21 cellular contexts compared by ENCODE assay signal in the genomic region with DNA sequence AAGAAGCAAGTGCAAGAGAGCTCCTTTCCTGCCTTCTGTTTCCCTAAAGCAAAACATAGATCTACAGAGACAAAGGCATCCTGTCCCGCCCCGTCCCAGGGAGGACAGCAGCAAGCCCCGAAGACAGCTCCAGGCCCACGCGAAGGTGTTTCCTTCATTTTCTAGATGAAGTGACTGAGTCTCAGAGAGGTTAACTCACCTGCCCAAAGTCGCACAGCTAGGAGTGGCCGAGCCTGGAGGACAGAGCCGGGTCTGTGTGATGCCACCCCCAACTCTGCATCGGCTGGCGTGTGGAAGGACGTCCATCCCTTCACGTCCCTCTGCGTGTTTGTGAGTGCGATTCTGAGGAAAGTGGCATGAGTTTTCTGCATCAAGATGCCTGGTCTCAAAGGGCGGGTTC.
DNase-seq lines count a peak whose midpoint lies in the region; ATAC-seq and TF ChIP-seq lines count a peak whose summit lies in the region.
"Had no signal": no experiment of that assay in that cellular context is flagged by ENCODE, and none has a peak within 500 bp of the region (broad histone marks: within the 10 kb centered on the region; RNA-seq: fewer than 3 reads in every experiment).

No MANE protein-coding gene starts in this region.

- H3K27ac ChIP-seq in left lung (no peak overlapping the region), lower lobe of right lung (no peak overlapping the region)
- H3K27ac ChIP-seq: HL-60, parathyroid adenoma, SJSA1 had no signal

- no peaks in the 10 kb centered on the region for H3K36me3 ChIP-seq in left lung
- peaks cover 5% of the 10 kb centered on the region for H3K36me3 ChIP-seq in lower lobe of right lung

- peaks cover 5% of the 10 kb centered on the region for H3K9me3 Mint-ChIP-seq in activated CD4-positive, alpha-beta T cell treated with anti-CD3 and anti-CD28 coated beads, Interleukin-2, amount 10 ng/mL, durations not matched to agents 24 days and 14 days

- no peak overlapping the region for H3K4me3 Mint-ChIP-seq in activated CD4-positive, alpha-beta T cell treated with anti-CD3 and anti-CD28 coated beads, Interleukin-2, amount 10 ng/mL, durations not matched to agents 24 days and 14 days
- H3K4me3 Mint-ChIP-seq: CD8-positive, alpha-beta memory T cell; nephron; type B pancreatic cell had no signal

- ATAC-seq in left lung (no peak), lower lobe of right lung (no peak), HG03571 (IDR thresholded peaks at IDR 0.05; ENCODE audit: unreplicated experiment) (no peak)
- ATAC-seq: left cardiac atrium, right cardiac atrium had no signal

- in situ Hi-C loops in ACHN (cut with HindIII; ENCODE audit: low pct_ligation_motif_present, low pct_unique_long_range_greater_than_20kb, low sequenced_read_pairs) = no loop called here

- intact Hi-C loops in activated CD4-positive, alpha-beta T cell treated with anti-CD3 and anti-CD28 coated beads, Interleukin-2, amount 10 ng/mL, durations not matched to agents 24 days and 14 days (cut with micrococcal nuclease) = no loop called here
- intact Hi-C loops in left lung (cut with DNase I) (no loop called here), lower lobe of right lung (cut with DNase I) (no loop called here)

- H3K27me3 Mint-ChIP-seq in activated CD4-positive, alpha-beta T cell treated with anti-CD3 and anti-CD28 coated beads, Interleukin-2, amount 10 ng/mL, durations not matched to agents 24 days and 14 days = no peaks in the 10 kb centered on the region
- H3K27me3 Mint-ChIP-seq: CD8-positive, alpha-beta memory T cell; type B pancreatic cell had no signal

- no peak for DNase-seq in activated CD4-positive, alpha-beta T cell treated with anti-CD3 and anti-CD28 coated beads, Interleukin-2, amount 10 ng/mL, durations not matched to agents 24 days and 14 days
- no peak for DNase-seq in activated CD4-positive, alpha-beta T cell treated with anti-CD3 and anti-CD28 coated beads, Interleukin-2, amount 50 U/mL, for 48 hours
- peak; percentile 22 for DNase-seq in stimulated activated CD4-positive, alpha-beta T cell treated with anti-CD3 and anti-CD28 coated beads, Interleukin-4, amount 100 ng/mL, for 24 hours
- no peak for DNase-seq in stimulated activated CD4-positive, alpha-beta T cell treated with anti-CD3 and anti-CD28 coated beads, Interleukin-2, amount 100 ng/mL, for 24 hours
- DNase-seq in left lung (peak; percentile 13 to 58), lower lobe of right lung (no peak), ACHN (no peak)
- DNase-seq: CD8-positive, alpha-beta memory T cell; erythroblast; HCEC 1CT; left cardiac atrium; mesenchymal stem cell; NCI-H1092 treated with DMSO at 0.1 percent for 48 hours; NCI-H1930; right cardiac atrium had no signal

- H3K36me3 Mint-ChIP-seq in activated CD4-positive, alpha-beta T cell treated with anti-CD3 and anti-CD28 coated beads, Interleukin-2, amount 10 ng/mL, durations not matched to agents 24 days and 14 days (ENCODE audit: low read depth) = peaks cover 48% of the 10 kb centered on the region

- no peaks in the 10 kb centered on the region for H3K27me3 ChIP-seq in left lung
- H3K27me3 ChIP-seq in lower lobe of right lung (ENCODE audit: low read depth) = no peaks in the 10 kb centered on the region
- H3K27me3 ChIP-seq: SJSA1 had no signal

- H3K4me1 Mint-ChIP-seq in activated CD4-positive, alpha-beta T cell treated with anti-CD3 and anti-CD28 coated beads, Interleukin-2, amount 10 ng/mL, durations not matched to agents 24 days and 14 days = peaks cover 13% of the 10 kb centered on the region

- peaks cover 0 to 17% of the 10 kb centered on the region in 2 donors for H3K9me3 ChIP-seq in left lung
- peaks cover 15% of the 10 kb centered on the region for H3K9me3 ChIP-seq in lower lobe of right lung
- H3K9me3 ChIP-seq: SJSA1 had no signal

- TF ChIP-seq CTCF in left lung (IDR thresholded peaks at IDR 0.05) (no peak), lower lobe of right lung (IDR thresholded peaks at IDR 0.05) (no peak)

- no peak overlapping the region for H3K4me3 ChIP-seq in left lung
- no peak overlapping the region for H3K4me3 ChIP-seq in lower lobe of right lung
- H3K4me3 ChIP-seq: SJSA1 had no signal

- peak overlapping the region; percentile 37 for H3K27ac Mint-ChIP-seq in activated CD4-positive, alpha-beta T cell treated with anti-CD3 and anti-CD28 coated beads, Interleukin-2, amount 10 ng/mL, durations not matched to agents 24 days and 14 days
- H3K27ac Mint-ChIP-seq: nephron, type B pancreatic cell had no signal

- no peaks in the 10 kb centered on the region for H3K4me1 ChIP-seq in left lung
- H3K4me1 ChIP-seq in lower lobe of right lung = no peaks in the 10 kb centered on the region
- H3K4me1 ChIP-seq: parathyroid adenoma had no signal

Comparison
In these comparisons a context has a peak if more than half of its experiments do, and no peak if none do; other contexts are left out.
1. DNase-seq: peak in stimulated activated CD4-positive, alpha-beta T cell treated with anti-CD3 and anti-CD28 coated beads, Interleukin-4, amount 100 ng/mL, for 24 hours (single experiment) and left lung (2 of 2); none in activated CD4-positive, alpha-beta T cell treated with anti-CD3 and anti-CD28 coated beads, Interleukin-2, amount 10 ng/mL, durations not matched to agents 24 days and 14 days (single experiment), activated CD4-positive, alpha-beta T cell treated with anti-CD3 and anti-CD28 coated beads, Interleukin-2, amount 50 U/mL, for 48 hours (0 of 2), stimulated activated CD4-positive, alpha-beta T cell treated with anti-CD3 and anti-CD28 coated beads, Interleukin-2, amount 100 ng/mL, for 24 hours (0 of 2), lower lobe of right lung (single experiment) and ACHN (single experiment).